ENCODE assay signal across 3 cellular contexts in genomic region chr11:110312670-110313069, GRCh38.
TF ChIP-seq lines count a peak whose summit lies in the region.

No MANE protein-coding gene starts in this region.

TF ChIP-seq in IMR-90, 13 proteins besides CTCF, POLR2A, EP300 and RAD21:
- TF ChIP-seq NFE2L2 (IDR thresholded peaks at IDR 0.05; ENCODE audit: low read depth, low read length), result peak; percentile 19; the same call in 1 of the 2 replicates
- TF ChIP-seq SMC3 (IDR thresholded peaks at IDR 0.05; ENCODE audit: low read depth, low read length), result no peak
TF ChIP-seq in IMR-90: peak in this region for 1.

TF ChIP-seq in GM12878, 131 proteins besides CTCF, POLR2A, EP300 and RAD21:
- no peak for TF ChIP-seq FOXM1 (IDR thresholded peaks at IDR 0.05; ENCODE audit: low read depth, low read length)
- TF ChIP-seq SKIL (IDR thresholded peaks at IDR 0.05; ENCODE audit: low read depth, poor library complexity, severe bottlenecking), result no peak
- no peak for TF ChIP-seq HDGF (IDR thresholded peaks at IDR 0.05)
- no peak for TF ChIP-seq BCL11A (IDR thresholded peaks at IDR 0.05; ENCODE audit: low read depth, low read length)
TF ChIP-seq in GM12878: peak in this region for 0.

TF ChIP-seq in GM12891, 5 proteins besides CTCF, POLR2A, EP300 and RAD21:
- TF ChIP-seq PAX5 (IDR thresholded peaks at IDR 0.05; ENCODE audit: insufficient read depth, low read length, severe bottlenecking), result no peak
- no peak for TF ChIP-seq POLR2AphosphoS5 (IDR thresholded peaks at IDR 0.05; ENCODE audit: low read depth, low read length)
- TF ChIP-seq POU2F2 (IDR thresholded peaks at IDR 0.05; ENCODE audit: low read depth, low read length), result no peak
- no peak for TF ChIP-seq TAF1 (IDR thresholded peaks at IDR 0.05; ENCODE audit: low read depth, low read length)
- TF ChIP-seq SPI1 (IDR thresholded peaks at IDR 0.05; ENCODE audit: low read depth, low read length), result no peak
